ENCODE assay signal across 9 cellular contexts in the genomic region with DNA sequence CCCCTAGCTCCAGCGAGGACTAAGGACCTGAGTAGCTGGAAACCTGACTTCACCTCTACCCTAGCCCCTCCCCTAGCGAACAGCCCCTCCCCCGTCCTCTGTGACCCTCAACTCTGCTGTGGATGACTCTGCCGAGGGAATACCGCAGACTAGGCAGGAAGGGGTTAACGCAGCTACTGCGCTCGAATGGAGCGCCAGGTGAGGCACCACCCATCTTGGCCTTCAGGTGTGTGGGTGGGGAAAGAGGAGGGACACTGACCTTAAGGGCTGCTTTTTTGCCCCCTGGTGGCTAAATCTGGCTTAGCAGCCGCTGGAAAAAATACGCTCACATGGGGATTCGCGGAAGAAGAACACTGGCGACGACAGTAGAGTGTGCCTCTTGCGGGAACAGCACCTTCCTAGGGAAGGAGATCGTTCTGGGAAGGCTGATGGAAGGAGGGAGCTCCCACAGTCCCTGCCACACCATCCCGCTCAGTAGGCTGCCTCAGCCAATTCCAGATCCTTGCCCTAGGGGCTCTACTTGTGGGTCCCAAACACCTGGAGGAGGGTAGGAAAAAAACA. TPM values are rescaled to one million over a fixed set of nuclear protein-coding genes. Genes with fewer than 3 reads are reported as not detected.
DNase-seq lines count a peak whose midpoint lies in the region; ATAC-seq, FAIRE-seq and TF ChIP-seq lines count a peak whose summit lies in the region.
"Had no signal": no experiment of that assay in that cellular context is flagged by ENCODE, and none has a peak within 500 bp of the region (broad histone marks: within the 10 kb centered on the region; RNA-seq: fewer than 3 reads in every experiment).

No MANE protein-coding gene starts in this region.

- H3K27ac ChIP-seq in caudate nucleus (ENCODE audit: low read depth, low read length) (peak overlapping the region; percentile 99), keratinocyte (ENCODE audit: control insufficient read depth, insufficient read depth, low read length) (peak overlapping the region; percentile 68)

- no peaks in the 10 kb centered on the region for H3K9me3 ChIP-seq in keratinocyte (ENCODE audit: control insufficient read depth, low read depth, low read length)

- dilution Hi-C loops in keratinocyte (cut with MboI; ENCODE audit: extremely low pct_ligation_motif_present, low sequenced_read_pairs) = no loop called here

- H3K4me2 ChIP-seq in keratinocyte (ENCODE audit: control insufficient read depth, extremely low read depth, insufficient read depth, low read depth, low read length) = peak overlapping the region; percentile 74

- H2AFZ ChIP-seq in keratinocyte (ENCODE audit: control insufficient read depth, low read length) = peak overlapping the region; percentile 69

- H3K4me3 ChIP-seq in WI38 (ENCODE audit: low read depth, low read length) (peak overlapping the region; percentile 72), keratinocyte (ENCODE audit: control insufficient read depth in 2 of 3, extremely low read depth in 1 of 3, insufficient read depth in 2 of 3, low read depth in 1 of 3, low read length in 3 of 3) (peak overlapping the region; percentile 77 to 92 (median 84))

- DNase-seq in DMS 273 (lab: John Stamatoyannopoulos, UW; ENCODE audit: unreplicated experiment) (peak; percentile 86), DMS 273 treated with DMSO at 0.1 percent for 48 hours (lab: John Stamatoyannopoulos, UW) (no peak), NCI-H2107 treated with DMSO at 0.1 percent for 48 hours (lab: John Stamatoyannopoulos, UW; ENCODE audit: unreplicated experiment) (peak; percentile 93), caudate nucleus (lab: John Stamatoyannopoulos, UW) (peak in 48 of 61 donors; percentile 31 to 92 (median 64)), keratinocyte (ENCODE audit: low read depth, low spot score) (no peak)
- peak; percentile 82 to 94 (median 84) for DNase-seq in stimulated activated CD4-positive, alpha-beta T cell treated with anti-CD3 and anti-CD28 coated beads, Interleukin-12 subunit alpha, Interleukin-12 subunit beta, amount 100 ng/mL, for 48 hours (ENCODE audit: low read depth in 2 of 3, low spot score in 1 of 3)

- H3K79me2 ChIP-seq in keratinocyte (ENCODE audit: control insufficient read depth, insufficient read depth, low read length) = peaks cover 2% of the 10 kb centered on the region

- no peaks in the 10 kb centered on the region for H3K9me1 ChIP-seq in keratinocyte (ENCODE audit: control insufficient read depth, extremely low read depth, insufficient read depth, low read length)

- H3K4me1 ChIP-seq in keratinocyte (ENCODE audit: control insufficient read depth, extremely low read depth, insufficient read depth, low read length) = peaks cover 28% of the 10 kb centered on the region

- TF ChIP-seq CTCF in WI38 (IDR thresholded peaks at IDR 0.05; ENCODE audit: low read depth, low read length) = peak; percentile 80
- peak in 2 of 3 experiments; percentile 92 to 98 for TF ChIP-seq CTCF in keratinocyte (optimal IDR thresholded peaks at IDR 0.05 in 1 of 3, IDR thresholded peaks at IDR 0.05 in 1 of 3, conservative IDR thresholded peaks at IDR 0.05 in 1 of 3; ENCODE audit: extremely low read depth in 1 of 3, insufficient read depth in 2 of 3, low read length in 3 of 3)

- H3K36me3 ChIP-seq in keratinocyte (ENCODE audit: control insufficient read depth in 2 of 2, extremely low read depth in 1 of 2, insufficient read depth in 2 of 2, low read length in 2 of 2) = no peaks in the 10 kb centered on the region

- FAIRE-seq in keratinocyte (lab: Jason Lieb, UNC) = peak; percentile 89
- FAIRE-seq: A204.1 had no signal

- no peaks in the 10 kb centered on the region for H3K27me3 ChIP-seq in keratinocyte (ENCODE audit: control insufficient read depth, extremely low read depth, insufficient read depth, low read length)

- no peak for ATAC-seq in GM19023 (IDR thresholded peaks at IDR 0.05; ENCODE audit: unreplicated experiment)

- peak overlapping the region; percentile 66 for H3K9ac ChIP-seq in keratinocyte (ENCODE audit: control insufficient read depth, extremely low read depth, insufficient read depth, low read length)

- no peaks in the 10 kb centered on the region for H4K20me1 ChIP-seq in keratinocyte (ENCODE audit: control insufficient read depth, extremely low read depth, insufficient read depth, low read length)

RNA-seq across cellular contexts. Expression of gene BCL9L, which starts 4.5 kb away (rescaled TPM):
- polyA plus RNA-seq in keratinocyte = 7.7 to 21.3 TPM (median 10.6 TPM) in 3 replicates
- polyA plus RNA-seq in keratinocyte (2011; ENCODE audit: low read depth) = 34.3 TPM
- polyA plus RNA-seq in keratinocyte (2011; cell fraction: cytosol; rRNA removed) = 11.9 and 23.9 TPM in 2 replicates
- polyA plus RNA-seq in keratinocyte (2011; cell fraction: nucleus; rRNA removed) = 70.6 and 95.4 TPM in 2 replicates
- 55.8 and 88.0 TPM in 2 replicates for polyA plus RNA-seq in keratinocyte (2012; ENCODE audit: low replicate concordance)
- polyA minus RNA-seq in keratinocyte = 12.1 to 134 TPM (median 12.5 TPM) in 3 replicates
- polyA minus RNA-seq in keratinocyte (2011; cell fraction: cytosol; rRNA and poly(A)+ RNA removed) = 73.9 TPM
- polyA minus RNA-seq in keratinocyte (2011; cell fraction: nucleus; rRNA and poly(A)+ RNA removed) = 91.6 and 94.2 TPM in 2 replicates

RNA-seq across cellular contexts. Expression of gene UPK2, which starts 25.9 kb away (rescaled TPM):
- polyA plus RNA-seq in keratinocyte = 0.13 to 0.25 TPM (median 0.20 TPM) in 3 replicates
- polyA plus RNA-seq in keratinocyte (2011; ENCODE audit: low read depth) = not detected
- 0.44 and 0.55 TPM in 2 replicates for polyA plus RNA-seq in keratinocyte (2011; cell fraction: cytosol; rRNA removed)
- polyA plus RNA-seq in keratinocyte (2011; cell fraction: nucleus; rRNA removed) = 0.17 and 0.50 TPM in 2 replicates
- polyA plus RNA-seq in keratinocyte (2012; ENCODE audit: low replicate concordance) = 0.44 and 0.50 TPM in 2 replicates
- 1.2 TPM in 1 of 3 replicates, not detected in the others for polyA minus RNA-seq in keratinocyte
- not detected for polyA minus RNA-seq in keratinocyte (2011; cell fraction: cytosol; rRNA and poly(A)+ RNA removed)
- not detected in 2 replicates for polyA minus RNA-seq in keratinocyte (2011; cell fraction: nucleus; rRNA and poly(A)+ RNA removed)

RNA-seq across cellular contexts. Expression of gene FOXR1, which starts 41.3 kb away (rescaled TPM):
- not detected in 3 replicates for polyA plus RNA-seq in keratinocyte
- not detected for polyA plus RNA-seq in keratinocyte (2011; ENCODE audit: low read depth)
- not detected in 2 replicates for polyA plus RNA-seq in keratinocyte (2011; cell fraction: cytosol; rRNA removed)
- polyA plus RNA-seq in keratinocyte (2011; cell fraction: nucleus; rRNA removed) = not detected in 2 replicates
- not detected in 2 replicates for polyA plus RNA-seq in keratinocyte (2012; ENCODE audit: low replicate concordance)
- polyA minus RNA-seq in keratinocyte = not detected in 3 replicates
- polyA minus RNA-seq in keratinocyte (2011; cell fraction: cytosol; rRNA and poly(A)+ RNA removed) = not detected
- not detected in 2 replicates for polyA minus RNA-seq in keratinocyte (2011; cell fraction: nucleus; rRNA and poly(A)+ RNA removed)

RNA-seq across cellular contexts. Expression of gene CXCR5, which starts 46.5 kb away (rescaled TPM):
- polyA plus RNA-seq in keratinocyte = not detected in 3 replicates
- not detected for polyA plus RNA-seq in keratinocyte (2011; ENCODE audit: low read depth)
- polyA plus RNA-seq in keratinocyte (2011; cell fraction: cytosol; rRNA removed) = not detected in 2 replicates
- not detected in 2 replicates for polyA plus RNA-seq in keratinocyte (2011; cell fraction: nucleus; rRNA removed)
- 0.04 TPM in 1 of 2 replicates, not detected in the other for polyA plus RNA-seq in keratinocyte (2012; ENCODE audit: low replicate concordance)
- polyA minus RNA-seq in keratinocyte = not detected in 3 replicates
- not detected for polyA minus RNA-seq in keratinocyte (2011; cell fraction: cytosol; rRNA and poly(A)+ RNA removed)
- polyA minus RNA-seq in keratinocyte (2011; cell fraction: nucleus; rRNA and poly(A)+ RNA removed) = not detected in 2 replicates

Comparison
In these comparisons a context has a peak if more than half of its experiments do, and no peak if none do; other contexts are left out.
1. DNase-seq: peak in DMS 273 (single experiment), NCI-H2107 treated with DMSO at 0.1 percent for 48 hours (single experiment), caudate nucleus (48 of 61) and stimulated activated CD4-positive, alpha-beta T cell treated with anti-CD3 and anti-CD28 coated beads, Interleukin-12 subunit alpha, Interleukin-12 subunit beta, amount 100 ng/mL, for 48 hours (3 of 3); none in DMS 273 treated with DMSO at 0.1 percent for 48 hours (single experiment) and keratinocyte (single experiment).